1 cellular context compared by ENCODE assay signal in the genomic region with DNA sequence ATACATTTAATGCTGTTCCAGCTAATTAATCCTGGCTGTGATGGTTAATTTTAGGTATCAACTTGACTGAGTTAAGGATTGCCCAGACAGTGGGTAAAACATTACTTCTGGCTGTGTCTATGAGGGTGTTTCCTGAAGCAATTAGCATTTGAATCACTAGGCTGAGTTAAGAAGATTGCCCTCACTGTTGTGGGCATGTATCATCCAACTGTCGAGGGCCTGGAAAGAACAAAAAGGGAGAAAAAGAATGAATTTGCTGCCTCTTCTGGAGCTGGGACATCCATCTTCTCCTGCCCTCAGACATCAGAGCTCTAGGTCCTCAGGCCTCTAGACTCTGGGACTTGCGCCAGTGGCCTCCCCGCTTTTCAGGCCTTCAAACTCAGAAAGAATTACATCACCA.
TF ChIP-seq lines count a peak whose summit lies in the region.

No MANE protein-coding gene starts in this region.

TF ChIP-seq in WTC11, 78 proteins besides CTCF, POLR2A, EP300 and RAD21 (continued from another document):
- TF ChIP-seq E2F1 (CRISPR knock-in tag; IDR thresholded peaks at IDR 0.05) = no peak
- no peak for TF ChIP-seq TEAD4 (CRISPR knock-in tag; IDR thresholded peaks at IDR 0.05)
- no peak for TF ChIP-seq ARID4B (CRISPR knock-in tag; IDR thresholded peaks at IDR 0.05; ENCODE audit: borderline replicate concordance)
- no peak for TF ChIP-seq RELA (CRISPR knock-in tag; IDR thresholded peaks at IDR 0.05; ENCODE audit: borderline replicate concordance)
- TF ChIP-seq AR (CRISPR knock-in tag; IDR thresholded peaks at IDR 0.05) = no peak
- no peak for TF ChIP-seq ATF1 (CRISPR knock-in tag; IDR thresholded peaks at IDR 0.05)
- TF ChIP-seq TP53 (CRISPR knock-in tag; IDR thresholded peaks at IDR 0.05) = no peak
- TF ChIP-seq IRF1 (CRISPR knock-in tag; IDR thresholded peaks at IDR 0.05) = no peak
